In the genomic region with DNA sequence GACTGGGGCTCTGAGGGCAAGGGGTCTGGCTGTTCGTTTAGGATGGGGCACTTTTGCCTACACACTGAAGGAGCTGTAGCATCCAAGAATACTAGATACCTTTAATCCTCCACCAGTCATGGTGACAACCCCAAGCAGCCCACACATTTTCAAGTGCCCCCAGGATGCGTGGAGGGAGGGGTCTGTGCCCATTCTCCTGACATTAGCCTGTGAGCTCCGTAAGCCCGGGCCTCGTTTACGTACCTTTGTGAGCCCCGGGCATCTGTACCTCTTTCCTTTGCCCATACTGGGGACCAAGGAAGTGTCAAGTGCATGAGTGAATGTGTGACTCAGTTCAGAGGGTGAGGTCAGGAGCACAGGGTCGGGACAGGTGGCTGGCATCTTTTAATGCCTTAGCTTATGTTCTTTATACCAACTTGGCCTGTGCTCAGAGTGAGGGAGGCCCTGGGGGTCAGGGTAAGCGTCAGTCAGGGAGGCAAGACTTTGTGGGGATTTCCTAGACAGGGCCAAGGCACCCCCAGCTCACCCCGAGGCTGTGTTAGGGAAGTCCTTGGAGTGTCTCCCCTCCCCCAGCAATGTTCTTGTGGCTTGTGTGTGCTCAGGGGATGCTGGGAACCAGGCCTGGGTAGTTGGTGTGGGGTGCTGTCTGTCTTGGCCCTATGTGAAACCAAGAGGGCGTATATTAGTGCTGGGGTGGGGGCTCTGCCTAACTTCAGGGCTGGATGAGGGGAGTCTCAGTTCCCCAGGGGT, we compare ENCODE assay signal across 27 cellular contexts. TPM values are rescaled to one million over a fixed set of nuclear protein-coding genes. Genes with fewer than 3 reads are reported as not detected.
DNase-seq lines count a peak whose midpoint lies in the region; ATAC-seq, FAIRE-seq and TF ChIP-seq lines count a peak whose summit lies in the region.
"Had no signal": no experiment of that assay in that cellular context is flagged by ENCODE, and none has a peak within 500 bp of the region (broad histone marks: within the 10 kb centered on the region; RNA-seq: fewer than 3 reads in every experiment).

No MANE protein-coding gene starts in this region.

- no peak for TF ChIP-seq CTCF in HepG2 (CRISPR knock-in tag; IDR thresholded peaks at IDR 0.05)
- TF ChIP-seq CTCF in right lobe of liver (IDR thresholded peaks at IDR 0.05): no peak
- TF ChIP-seq CTCF in body of pancreas (IDR thresholded peaks at IDR 0.05): no peak
- TF ChIP-seq CTCF in type B pancreatic cell (conservative IDR thresholded peaks at IDR 0.05): no peak
- no peak for TF ChIP-seq CTCF in GM13977 (IDR thresholded peaks at IDR 0.05; ENCODE audit: extremely low read depth, insufficient read depth, missing control alignments)
- no peak for TF ChIP-seq CTCF in breast epithelium (IDR thresholded peaks at IDR 0.05)

- in situ Hi-C loops in HepG2 (cut with HindIII; ENCODE audit: extremely low pct_ligation_motif_present, low pct_unique_long_range_greater_than_20kb) (no loop called here), GM13977 (cut with MboI; ENCODE audit: low pct_unique_long_range_greater_than_20kb, low sequenced_read_pairs, unreplicated experiment) (no loop called here)

- H4K20me1 ChIP-seq in HepG2 (ENCODE audit: insufficient read depth, low read length): peaks cover 87% of the 10 kb centered on the region

- DNase-seq in HepG2 (ENCODE audit: low spot score) (no peak), right lobe of liver (no peak), body of pancreas (no peak), type B pancreatic cell (ENCODE audit: extremely low spot score, unreplicated experiment) (no peak), aorta (no peak), GM13977 (ENCODE audit: low spot score) (no peak), breast epithelium (ENCODE audit: low spot score in 2 of 2) (no peak)
- DNase-seq: activated CD8-positive, alpha-beta memory T cell treated with anti-CD3 and anti-CD28 coated beads for 24 hours; activated naive CD4-positive, alpha-beta T cell treated with Interleukin-2 at 50 U/mL for 16 hours; colonic mucosa; DMS79; effector CD8-positive, alpha-beta T cell; foreskin keratinocyte; GF-D8; Karpas-422; left lung; naive B cell; NCI-H1417 treated with DMSO at 0.1 percent for 48 hours; NCI-H774; nucleus accumbens; T-helper 17 cell; transverse colon had no signal

- peaks cover 7% of the 10 kb centered on the region for H3K4me1 Mint-ChIP-seq in type B pancreatic cell (ENCODE audit: unreplicated experiment)
- H3K4me1 Mint-ChIP-seq: B cell, naive B cell, T-helper 17 cell had no signal

- peak in 1 of 2 experiments; percentile 40; a peak in 1 of 4 replicates for TF ChIP-seq POLR2A in HepG2 (IDR thresholded peaks at IDR 0.05; ENCODE audit: insufficient read depth in 1 of 2, low read depth in 2 of 2, low read length in 2 of 2)
- no peak for TF ChIP-seq POLR2A in right lobe of liver (IDR thresholded peaks at IDR 0.05)
- no peak for TF ChIP-seq POLR2A in body of pancreas (IDR thresholded peaks at IDR 0.05)
- no peak for TF ChIP-seq POLR2A in breast epithelium (IDR thresholded peaks at IDR 0.05)

- H3K27me3 ChIP-seq in HepG2 (ENCODE audit: control insufficient read depth in 1 of 2, insufficient read depth in 2 of 2, low read length in 2 of 2) (no peaks in the 10 kb centered on the region), right lobe of liver (no peaks in the 10 kb centered on the region), body of pancreas (no peaks in the 10 kb centered on the region), mucosa of stomach (ENCODE audit: control insufficient read depth, insufficient read depth, low read length) (no peaks in the 10 kb centered on the region), aorta (ENCODE audit: control insufficient read depth in 1 of 2, insufficient read depth in 2 of 2, low read length in 1 of 2) (no peaks in the 10 kb centered on the region), breast epithelium (no peaks in the 10 kb centered on the region)
- H3K27me3 ChIP-seq: colonic mucosa, esophagus muscularis mucosa, foreskin keratinocyte, hepatocyte, left lung, transverse colon had no signal

- WGBS in HepG2 (ENCODE audit: low lambda C conversion rate): 96% methylated on average over 9 of the region's 11 CpGs
- 53% methylated on average over 3 of the region's 11 CpGs for WGBS in right lobe of liver (ENCODE audit: insufficient coverage, low coverage, low lambda C conversion rate, missing lambda C conversion rate)
- WGBS in body of pancreas, 2 donors: 63 to 66% methylated on average over 8 to 11 of the region's 11 CpGs
- WGBS in aorta, 2 donors: 91% methylated on average over 11 of the region's 11 CpGs

- peaks cover 14% of the 10 kb centered on the region for H3K79me2 ChIP-seq in HepG2 (ENCODE audit: insufficient read depth, low read length)

- BruUV-seq in HepG2 (replicated peaks; lab: Mats Ljungman, UMichigan): no TSS peak

- H3K9me3 Mint-ChIP-seq in type B pancreatic cell: no peaks in the 10 kb centered on the region
- H3K9me3 Mint-ChIP-seq: naive B cell had no signal

- peak overlapping the region; percentile 50 for H3K27ac Mint-ChIP-seq in type B pancreatic cell
- H3K27ac Mint-ChIP-seq: B cell, T-helper 17 cell had no signal

- no peak for FAIRE-seq in HepG2 (lab: Jason Lieb, UNC)

- no peak overlapping the region for H3K4me3 Mint-ChIP-seq in type B pancreatic cell
- H3K4me3 Mint-ChIP-seq: B cell, naive B cell, T-helper 17 cell had no signal

- H3K27ac ChIP-seq in HepG2 (ENCODE audit: extremely low read length, insufficient read depth, low read length) (no peak overlapping the region), right lobe of liver (no peak overlapping the region), body of pancreas (peak overlapping the region; percentile 54 to 72 (median 59)), aorta (ENCODE audit: low read depth in 1 of 2, low read length in 2 of 2) (no peak overlapping the region), breast epithelium (no peak overlapping the region)
- H3K27ac ChIP-seq: colonic mucosa, foreskin keratinocyte, hepatocyte, left lung, skin epidermis, transverse colon had no signal

- H3K9ac ChIP-seq in HepG2 (ENCODE audit: insufficient read depth, low read depth, low read length): no peak overlapping the region
- peak overlapping the region; percentile 19 for H3K9ac ChIP-seq in mucosa of stomach (ENCODE audit: low read length)

- CTCF ChIA-PET in HepG2 (lab: Yijun Ruan, JAX; ENCODE audit: low intra/inter-chr PET ratio, low total read pairs): no interaction called here

- ATAC-seq in HepG2 (no peak), right lobe of liver (no peak), body of pancreas (no peak), aorta (ENCODE audit: low FRiP score) (no peak)
- ATAC-seq: foreskin keratinocyte, left lung, T-helper 17 cell had no signal

- no peaks in the 10 kb centered on the region for H3K9me3 ChIP-seq in HepG2 (ENCODE audit: low read length)
- H3K9me3 ChIP-seq in right lobe of liver: no peaks in the 10 kb centered on the region
- H3K9me3 ChIP-seq in body of pancreas: no peaks in the 10 kb centered on the region
- H3K9me3 ChIP-seq in mucosa of stomach (ENCODE audit: control insufficient read depth, low read length): no peaks in the 10 kb centered on the region
- no peaks in the 10 kb centered on the region for H3K9me3 ChIP-seq in aorta (ENCODE audit: control insufficient read depth, low read length)
- H3K9me3 ChIP-seq in breast epithelium: no peaks in the 10 kb centered on the region
- H3K9me3 ChIP-seq: colonic mucosa, esophagus muscularis mucosa, left lung, transverse colon had no signal

- intact Hi-C loops in HepG2 (cut with micrococcal nuclease; ENCODE audit: unreplicated experiment): no loop called here
- intact Hi-C loops in right lobe of liver (cut with DNase I): no loop called here
- intact Hi-C loops in body of pancreas (cut with DNase I): no loop called here
- intact Hi-C loops in aorta (cut with DNase I): no loop called here
- intact Hi-C loops in breast epithelium (cut with DNase I; ENCODE audit: low total_unique reads): no loop called here

- TF ChIP-seq RAD21 in HepG2 (CRISPR knock-in tag; IDR thresholded peaks at IDR 0.05): no peak

- H3K36me3 ChIP-seq in HepG2 (replicated peaks in 1 of 2; ENCODE audit: control insufficient read depth in 1 of 2, insufficient read depth in 2 of 2, low read length in 2 of 2) (peaks cover 70 to 75% of the 10 kb centered on the region in 2 experiments), right lobe of liver (peaks cover 8 to 77% (median 45%) of the 10 kb centered on the region in 4 donors), body of pancreas (replicated peaks in 1 of 2; ENCODE audit: insufficient read depth in 1 of 2, low read depth in 2 of 2) (peaks cover 13 to 26% of the 10 kb centered on the region in 2 donors), mucosa of stomach (ENCODE audit: control insufficient read depth, insufficient read depth, low read length) (peaks cover 45% of the 10 kb centered on the region), aorta (ENCODE audit: control insufficient read depth in 1 of 2, insufficient read depth in 2 of 2, low read length in 1 of 2) (peaks cover 2 to 4% of the 10 kb centered on the region in 2 donors), breast epithelium (no peaks in the 10 kb centered on the region)

- no peak overlapping the region for H3K4me3 ChIP-seq in HepG2 (replicated peaks in 1 of 3; ENCODE audit: insufficient read depth in 1 of 3, low read depth in 2 of 3, low read length in 3 of 3)
- no peak overlapping the region for H3K4me3 ChIP-seq in right lobe of liver
- H3K4me3 ChIP-seq in body of pancreas: no peak overlapping the region
- H3K4me3 ChIP-seq in mucosa of stomach (ENCODE audit: low read length): no peak overlapping the region
- H3K4me3 ChIP-seq in aorta (ENCODE audit: low read length in 2 of 2): no peak overlapping the region
- H3K4me3 ChIP-seq in breast epithelium: no peak overlapping the region
- H3K4me3 ChIP-seq: colonic mucosa, esophagus muscularis mucosa, hepatocyte, left lung, skin epidermis, transverse colon had no signal

- POLR2A ChIA-PET in HepG2 (lab: Yijun Ruan, JAX): interaction anchor here (1.8 to 2.6 kb wide), 2 partner anchors 9 to 12 kb away, joined by 6 to 12 read pairs; a partner anchor contains a TSS

- H3K4me1 ChIP-seq in HepG2 (ENCODE audit: insufficient read depth, low read length) (no peaks in the 10 kb centered on the region), right lobe of liver (no peaks in the 10 kb centered on the region), body of pancreas (peaks cover 66% of the 10 kb centered on the region), mucosa of stomach (ENCODE audit: control insufficient read depth, insufficient read depth, low read length) (peaks cover 41% of the 10 kb centered on the region), aorta (ENCODE audit: control insufficient read depth in 1 of 2, insufficient read depth in 2 of 2, low read length in 2 of 2) (no peaks in the 10 kb centered on the region), breast epithelium (no peaks in the 10 kb centered on the region)
- H3K4me1 ChIP-seq: colonic mucosa, foreskin keratinocyte, left lung, transverse colon had no signal

- H3K27me3 Mint-ChIP-seq in type B pancreatic cell: no peaks in the 10 kb centered on the region

- TF ChIP-seq EP300 in HepG2 (IDR thresholded peaks at IDR 0.05; ENCODE audit: low read depth in 2 of 2, low read length in 2 of 2): no peak
- TF ChIP-seq EP300 in HepG2 (CRISPR knock-in tag; IDR thresholded peaks at IDR 0.05; ENCODE audit: borderline replicate concordance): no peak

- H2AFZ ChIP-seq in HepG2 (ENCODE audit: low read length): no peak overlapping the region
- H2AFZ ChIP-seq: hepatocyte had no signal

- peaks cover 20% of the 10 kb centered on the region for H3K36me3 Mint-ChIP-seq in type B pancreatic cell
- H3K36me3 Mint-ChIP-seq: naive B cell had no signal

- H3K4me2 ChIP-seq in HepG2 (ENCODE audit: low read depth, low read length): no peak overlapping the region
- H3K4me2 ChIP-seq: hepatocyte had no signal

RNA-seq across cellular contexts. Expression of a gene that starts 12.9 kb away (rescaled TPM):
- 34.1 and 68.1 TPM in 2 replicates for total RNA-seq in HepG2 (2016; rRNA removed; fragmentation: Illumina TruSeq; extraction: Trizol)
- total RNA-seq in HepG2 (2016; cell fraction: cytosol; rRNA removed; fragmentation: Illumina TruSeq; extraction: Trizol; ENCODE audit: low read depth): 13.4 and 14.2 TPM in 2 replicates
- 26.8 and 72.7 TPM in 2 replicates for total RNA-seq in HepG2 (2016; cell fraction: insoluble cytoplasmic fraction; rRNA removed; fragmentation: Illumina TruSeq; extraction: Trizol)
- 33.1 and 34.4 TPM in 2 replicates for total RNA-seq in HepG2 (2016; cell fraction: membrane; rRNA removed; fragmentation: Illumina TruSeq; extraction: Trizol)
- total RNA-seq in HepG2 (2016; cell fraction: nucleus; rRNA removed; fragmentation: Illumina TruSeq; extraction: Trizol): 81.5 and 95.8 TPM in 2 replicates
- polyA plus RNA-seq in HepG2 (2011; rRNA removed): 629 and 1,104 TPM in 2 replicates
- 292 and 298 TPM in 2 replicates for polyA plus RNA-seq in HepG2 (2011; cell fraction: cytosol; rRNA removed)
- 3,652 and 4,474 TPM in 2 replicates for polyA plus RNA-seq in HepG2 (2011; cell fraction: nucleus; rRNA removed)
- polyA plus RNA-seq in HepG2 (2012): 463 and 546 TPM in 2 replicates
- polyA plus RNA-seq in HepG2 (2016; cell fraction: cytosol; fragmentation: Illumina TruSeq; extraction: Trizol; ENCODE audit: low read depth): 9.2 and 10.7 TPM in 2 replicates
- 34.1 and 41.6 TPM in 2 replicates for polyA plus RNA-seq in HepG2 (2016; cell fraction: insoluble cytoplasmic fraction; fragmentation: Illumina TruSeq; extraction: Trizol; ENCODE audit: low read depth)
- polyA plus RNA-seq in HepG2 (2016; cell fraction: membrane; fragmentation: Illumina TruSeq; extraction: Trizol; ENCODE audit: low read depth): 24.8 and 25.3 TPM in 2 replicates
- 253 and 267 TPM in 2 replicates for polyA plus RNA-seq in HepG2 (2016; cell fraction: nucleus; fragmentation: Illumina TruSeq; extraction: Trizol; ENCODE audit: insufficient read depth, low read depth)
- polyA minus RNA-seq in HepG2 (2011; rRNA and poly(A)+ RNA removed; ENCODE audit: low replicate concordance): 238 and 645 TPM in 2 replicates
- 122 and 136 TPM in 2 replicates for polyA minus RNA-seq in HepG2 (2011; cell fraction: cytosol; rRNA and poly(A)+ RNA removed)
- polyA minus RNA-seq in HepG2 (2011; cell fraction: nucleus; rRNA and poly(A)+ RNA removed): 312 and 405 TPM in 2 replicates
- 100 to 1,000 TPM in 5 of 6 experiments, 10 to 100 TPM in 1; 91.3 to 571 (median 132) TPM for total RNA-seq in right lobe of liver
- 100 to 1,000 TPM in 1 of 2 donors, 10 to 100 TPM in 1; 84.8 to 272 TPM for total RNA-seq in body of pancreas
- 102 and 136 TPM in 2 replicates for total RNA-seq in type B pancreatic cell (ENCODE audit: low replicate concordance)
- 100 to 1,000 TPM; 107 to 247 TPM for total RNA-seq in aorta
- polyA plus RNA-seq in aorta: 1 to 10 TPM; 7.6 to 8.0 TPM
- total RNA-seq in breast epithelium: 100 to 1,000 TPM; 123 to 230 (median 132) TPM

Comparison
In these comparisons a context has a peak if more than half of its experiments do, and no peak if none do; other contexts are left out.
1. H3K27ac ChIP-seq: peak in body of pancreas (4 of 4); none in HepG2 (single experiment), right lobe of liver (0 of 3), aorta (0 of 2) and breast epithelium (0 of 2).